1 cellular context compared by ENCODE assay signal in the genomic region with DNA sequence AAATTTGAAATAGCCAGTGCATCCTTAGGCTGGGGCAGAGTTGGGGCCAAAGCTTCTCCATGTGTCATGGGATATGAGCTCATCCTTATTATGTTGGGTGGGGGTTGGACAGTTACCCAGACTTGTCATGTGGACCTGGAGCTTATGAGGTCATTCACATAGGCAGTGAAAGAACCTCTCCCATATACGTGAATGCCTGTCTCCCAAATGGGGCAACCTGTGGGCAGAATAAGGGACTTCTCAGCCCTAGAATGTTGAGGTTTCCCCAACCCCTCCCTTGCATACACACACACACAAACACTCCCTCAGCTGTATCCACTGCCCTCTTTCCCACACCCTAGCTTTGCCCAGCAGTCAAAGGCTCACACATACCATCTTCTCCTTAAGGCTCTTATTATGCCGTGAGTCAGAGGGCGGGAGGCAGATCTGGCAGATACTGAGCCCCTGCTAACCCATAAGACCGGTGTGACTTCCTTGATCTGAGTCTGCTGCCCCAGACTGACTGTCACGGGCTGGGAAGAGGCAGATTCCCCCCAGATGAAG.
TF ChIP-seq lines count a peak whose summit lies in the region.

No MANE protein-coding gene starts in this region.

TF ChIP-seq in GM23338, 12 proteins besides CTCF, POLR2A, EP300 and RAD21 (continued from another document):
- TF ChIP-seq, protein P1, sequence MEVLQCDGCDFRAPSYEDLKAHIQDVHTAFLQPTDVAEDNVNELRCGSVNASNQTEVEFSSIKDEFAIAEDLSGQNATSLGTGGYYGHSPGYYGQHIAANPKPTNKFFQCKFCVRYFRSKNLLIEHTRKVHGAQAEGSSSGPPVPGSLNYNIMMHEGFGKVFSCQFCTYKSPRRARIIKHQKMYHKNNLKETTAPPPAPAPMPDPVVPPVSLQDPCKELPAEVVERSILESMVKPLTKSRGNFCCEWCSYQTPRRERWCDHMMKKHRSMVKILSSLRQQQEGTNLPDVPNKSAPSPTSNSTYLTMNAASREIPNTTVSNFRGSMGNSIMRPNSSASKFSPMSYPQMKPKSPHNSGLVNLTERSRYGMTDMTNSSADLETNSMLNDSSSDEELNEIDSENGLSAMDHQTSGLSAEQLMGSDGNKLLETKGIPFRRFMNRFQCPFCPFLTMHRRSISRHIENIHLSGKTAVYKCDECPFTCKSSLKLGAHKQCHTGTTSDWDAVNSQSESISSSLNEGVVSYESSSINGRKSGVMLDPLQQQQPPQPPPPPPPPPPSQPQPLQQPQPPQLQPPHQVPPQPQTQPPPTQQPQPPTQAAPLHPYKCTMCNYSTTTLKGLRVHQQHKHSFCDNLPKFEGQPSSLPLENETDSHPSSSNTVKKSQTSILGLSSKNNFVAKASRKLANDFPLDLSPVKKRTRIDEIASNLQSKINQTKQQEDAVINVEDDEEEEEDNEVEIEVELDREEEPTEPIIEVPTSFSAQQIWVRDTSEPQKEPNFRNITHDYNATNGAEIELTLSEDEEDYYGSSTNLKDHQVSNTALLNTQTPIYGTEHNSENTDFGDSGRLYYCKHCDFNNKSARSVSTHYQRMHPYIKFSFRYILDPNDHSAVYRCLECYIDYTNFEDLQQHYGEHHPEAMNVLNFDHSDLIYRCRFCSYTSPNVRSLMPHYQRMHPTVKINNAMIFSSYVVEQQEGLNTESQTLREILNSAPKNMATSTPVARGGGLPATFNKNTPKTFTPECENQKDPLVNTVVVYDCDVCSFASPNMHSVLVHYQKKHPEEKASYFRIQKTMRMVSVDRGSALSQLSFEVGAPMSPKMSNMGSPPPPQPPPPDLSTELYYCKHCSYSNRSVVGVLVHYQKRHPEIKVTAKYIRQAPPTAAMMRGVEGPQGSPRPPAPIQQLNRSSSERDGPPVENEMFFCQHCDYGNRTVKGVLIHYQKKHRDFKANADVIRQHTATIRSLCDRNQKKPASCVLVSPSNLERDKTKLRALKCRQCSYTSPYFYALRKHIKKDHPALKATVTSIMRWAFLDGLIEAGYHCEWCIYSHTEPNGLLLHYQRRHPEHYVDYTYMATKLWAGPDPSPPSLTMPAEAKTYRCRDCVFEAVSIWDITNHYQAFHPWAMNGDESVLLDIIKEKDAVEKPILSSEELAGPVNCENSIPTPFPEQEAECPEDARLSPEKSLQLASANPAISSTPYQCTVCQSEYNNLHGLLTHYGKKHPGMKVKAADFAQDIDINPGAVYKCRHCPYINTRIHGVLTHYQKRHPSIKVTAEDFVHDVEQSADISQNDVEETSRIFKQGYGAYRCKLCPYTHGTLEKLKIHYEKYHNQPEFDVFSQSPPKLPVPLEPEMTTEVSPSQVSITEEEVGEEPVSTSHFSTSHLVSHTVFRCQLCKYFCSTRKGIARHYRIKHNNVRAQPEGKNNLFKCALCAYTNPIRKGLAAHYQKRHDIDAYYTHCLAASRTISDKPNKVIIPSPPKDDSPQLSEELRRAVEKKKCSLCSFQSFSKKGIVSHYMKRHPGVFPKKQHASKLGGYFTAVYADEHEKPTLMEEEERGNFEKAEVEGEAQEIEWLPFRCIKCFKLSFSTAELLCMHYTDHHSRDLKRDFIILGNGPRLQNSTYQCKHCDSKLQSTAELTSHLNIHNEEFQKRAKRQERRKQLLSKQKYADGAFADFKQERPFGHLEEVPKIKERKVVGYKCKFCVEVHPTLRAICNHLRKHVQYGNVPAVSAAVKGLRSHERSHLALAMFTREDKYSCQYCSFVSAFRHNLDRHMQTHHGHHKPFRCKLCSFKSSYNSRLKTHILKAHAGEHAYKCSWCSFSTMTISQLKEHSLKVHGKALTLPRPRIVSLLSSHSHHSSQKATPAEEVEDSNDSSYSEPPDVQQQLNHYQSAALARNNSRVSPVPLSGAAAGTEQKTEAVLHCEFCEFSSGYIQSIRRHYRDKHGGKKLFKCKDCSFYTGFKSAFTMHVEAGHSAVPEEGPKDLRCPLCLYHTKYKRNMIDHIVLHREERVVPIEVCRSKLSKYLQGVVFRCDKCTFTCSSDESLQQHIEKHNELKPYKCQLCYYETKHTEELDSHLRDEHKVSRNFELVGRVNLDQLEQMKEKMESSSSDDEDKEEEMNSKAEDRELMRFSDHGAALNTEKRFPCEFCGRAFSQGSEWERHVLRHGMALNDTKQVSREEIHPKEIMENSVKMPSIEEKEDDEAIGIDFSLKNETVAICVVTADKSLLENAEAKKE (CRISPR knock-in tag; IDR thresholded peaks at IDR 0.05) = no peak
